Comparison of ENCODE assay signal across 9 cellular contexts in the genomic region with DNA sequence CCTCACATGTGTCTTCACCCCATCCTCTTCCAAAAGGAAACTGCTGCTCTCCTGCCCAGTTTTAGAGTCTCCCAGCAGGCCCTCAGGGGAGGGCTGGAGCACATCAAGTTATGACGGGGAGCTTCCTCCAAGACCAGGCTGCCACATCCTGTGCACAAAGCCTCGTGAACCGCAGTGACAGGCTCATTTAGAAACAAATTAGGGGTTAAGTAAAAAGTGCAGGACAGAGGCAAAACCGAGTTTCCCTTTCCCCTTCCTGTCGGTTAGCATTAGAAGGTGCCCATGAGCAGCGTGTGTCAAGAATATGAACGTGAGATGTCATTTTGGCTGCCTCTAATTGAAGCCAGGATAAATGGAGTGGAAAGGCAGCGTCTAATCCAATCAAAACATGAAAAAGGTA.
A peak's percentile ranks its signal among the peaks of the same experiment; 100 is the strongest.
DNase-seq lines count a peak whose midpoint lies in the region; ATAC-seq lines count a peak whose summit lies in the region.
"Had no signal": no experiment of that assay in that cellular context is flagged by ENCODE, and none has a peak within 500 bp of the region (broad histone marks: within the 10 kb centered on the region; RNA-seq: fewer than 3 reads in every experiment).

No MANE protein-coding gene starts in this region.

- peak; percentile 93 for ATAC-seq in HG03175 (IDR thresholded peaks at IDR 0.05; ENCODE audit: unreplicated experiment)
- ATAC-seq in stimulated activated naive CD8-positive, alpha-beta T cell treated with anti-CD3 and anti-CD28 coated beads, Interleukin-15, Interleukin-2, amounts not matched to agents 100 U/mL and 50 U/mL, for 24 hours, result peak; percentile 52

- H3K36me3 Mint-ChIP-seq in T-helper 1 cell treated with Interleukin-12 subunit alpha and Interleukin-12 subunit beta and Interleukin-4 antibody, amounts not matched to agents 30 μg/mL and 1 μg/mL, for 36 hours (ENCODE audit: low read depth), result peaks cover 3% of the 10 kb centered on the region

- no peaks in the 10 kb centered on the region for H3K9me3 Mint-ChIP-seq in T-helper 1 cell treated with Interleukin-12 subunit alpha and Interleukin-12 subunit beta and Interleukin-4 antibody, amounts not matched to agents 30 μg/mL and 1 μg/mL, for 36 hours

- DNase-seq in stimulated activated CD4-positive, alpha-beta T cell treated with anti-CD3 and anti-CD28 coated beads, Interleukin-15, amount 100 ng/mL, for 24 hours, result peak; percentile 53
- DNase-seq in stimulated activated CD4-positive, alpha-beta T cell treated with anti-CD3 and anti-CD28 coated beads, Interleukin-2, amount 100 ng/mL, for 48 hours, result no peak
- peak; percentile 6 for DNase-seq in stimulated activated naive CD8-positive, alpha-beta T cell treated with anti-CD3 and anti-CD28 coated beads, Interleukin-15, Interleukin-2, amounts not matched to agents 100 U/mL and 50 U/mL, for 24 hours
- DNase-seq in occipital lobe (lab: John Stamatoyannopoulos, UW), result no peak
- no peak for DNase-seq in cortex of kidney (lab: John Stamatoyannopoulos, UW)
- DNase-seq in NCI-H1048 (lab: John Stamatoyannopoulos, UW), result no peak
- DNase-seq: NCI-H2029 had no signal

- H3K4me1 Mint-ChIP-seq in T-helper 1 cell treated with Interleukin-12 subunit alpha and Interleukin-12 subunit beta and Interleukin-4 antibody, amounts not matched to agents 30 μg/mL and 1 μg/mL, for 36 hours (ENCODE audit: low read depth), result peaks cover 22% of the 10 kb centered on the region

- peaks cover 24% of the 10 kb centered on the region for H3K27me3 Mint-ChIP-seq in T-helper 1 cell treated with Interleukin-12 subunit alpha and Interleukin-12 subunit beta and Interleukin-4 antibody, amounts not matched to agents 30 μg/mL and 1 μg/mL, for 36 hours (ENCODE audit: low read depth)

- H3K27ac Mint-ChIP-seq in T-helper 1 cell treated with Interleukin-12 subunit alpha and Interleukin-12 subunit beta and Interleukin-4 antibody, amounts not matched to agents 30 μg/mL and 1 μg/mL, for 36 hours, result peak overlapping the region; percentile 21

- no peak overlapping the region for H3K4me3 Mint-ChIP-seq in T-helper 1 cell treated with Interleukin-12 subunit alpha and Interleukin-12 subunit beta and Interleukin-4 antibody, amounts not matched to agents 30 μg/mL and 1 μg/mL, for 36 hours

Comparison
In these comparisons a context has a peak if more than half of its experiments do, and no peak if none do; other contexts are left out.
1. DNase-seq: peak in stimulated activated CD4-positive, alpha-beta T cell treated with anti-CD3 and anti-CD28 coated beads, Interleukin-15, amount 100 ng/mL, for 24 hours (single experiment) and stimulated activated naive CD8-positive, alpha-beta T cell treated with anti-CD3 and anti-CD28 coated beads, Interleukin-15, Interleukin-2, amounts not matched to agents 100 U/mL and 50 U/mL, for 24 hours (single experiment); none in stimulated activated CD4-positive, alpha-beta T cell treated with anti-CD3 and anti-CD28 coated beads, Interleukin-2, amount 100 ng/mL, for 48 hours (0 of 2), occipital lobe (single experiment), cortex of kidney (single experiment) and NCI-H1048 (single experiment).